Comparison of ENCODE assay signal across 8 cellular contexts in the genomic region with DNA sequence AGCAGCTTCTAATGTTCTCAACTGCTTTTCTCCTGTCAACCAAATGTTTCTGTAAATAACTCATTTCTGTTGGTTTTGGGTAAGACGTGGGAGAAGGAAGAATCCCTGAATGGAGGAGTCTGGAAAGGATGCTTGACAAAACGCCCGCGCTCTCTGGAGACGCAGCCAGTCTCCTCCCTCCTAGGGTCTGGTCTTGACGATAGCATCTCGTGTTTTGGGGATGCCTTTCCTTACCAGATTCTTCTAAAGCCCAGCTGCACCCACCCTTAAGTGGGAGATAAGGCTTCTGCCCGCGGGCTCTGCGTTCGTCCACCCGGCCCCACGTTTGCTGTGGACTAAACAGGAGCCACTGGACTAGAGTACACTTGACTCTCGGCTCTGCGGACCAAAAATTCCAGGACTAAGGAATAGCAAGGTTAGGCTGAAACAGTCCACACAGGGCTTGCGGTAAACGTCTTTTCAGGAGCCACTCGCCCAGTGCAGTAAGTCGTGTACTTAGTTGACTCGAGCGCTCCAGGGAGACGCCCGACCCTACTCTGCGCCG. TPM values are rescaled to one million over a fixed set of nuclear protein-coding genes. Genes with fewer than 3 reads are reported as not detected.
DNase-seq lines count a peak whose midpoint lies in the region; ATAC-seq and TF ChIP-seq lines count a peak whose summit lies in the region.

No MANE protein-coding gene starts in this region.

- H3K36me3 ChIP-seq in CD4-positive, alpha-beta memory T cell (ENCODE audit: insufficient read depth, low read length) = no peaks in the 10 kb centered on the region
- no peaks in the 10 kb centered on the region for H3K36me3 ChIP-seq in neural cell (ENCODE audit: insufficient read depth, low read length)

- H3K27me3 Mint-ChIP-seq in CD4-positive, alpha-beta memory T cell = no peaks in the 10 kb centered on the region
- H3K27me3 Mint-ChIP-seq in T-helper 17 cell = peaks cover 5% of the 10 kb centered on the region

- CTCF ChIA-PET in CD4-positive, alpha-beta memory T cell (lab: Charles Lee; ENCODE audit: partially characterized antibody) = interaction anchor here (1.1 to 1.7 kb wide), 3 partner anchors 16 to 41 kb away, joined by 3 to 6 read pairs (median 5); no protein-coding TSS in a partner anchor

- H3K9me2 ChIP-seq in neural cell (ENCODE audit: insufficient read depth, low read length) = no peaks in the 10 kb centered on the region

- no peak for TF ChIP-seq CTCF in fibroblast of mammary gland (conservative IDR thresholded peaks at IDR 0.05; ENCODE audit: control insufficient read depth, insufficient read depth, low read depth, low read length)
- TF ChIP-seq CTCF in neural cell (IDR thresholded peaks at IDR 0.05; ENCODE audit: poor library complexity, severe bottlenecking) = no peak

- H3K9me3 Mint-ChIP-seq in CD4-positive, alpha-beta memory T cell = no peaks in the 10 kb centered on the region

- no peak overlapping the region for H3K27ac ChIP-seq in CD4-positive, alpha-beta memory T cell (ENCODE audit: low read depth, low read length)
- H3K27ac ChIP-seq in neural cell (ENCODE audit: low read length) = peak overlapping the region; percentile 53

- H2AFZ ChIP-seq in neural cell (ENCODE audit: low read depth, low read length) = peak overlapping the region; percentile 92

- no peak for DNase-seq in CD4-positive, alpha-beta memory T cell
- DNase-seq in T-helper 17 cell = no peak
- peak; percentile 77 for DNase-seq in fibroblast of mammary gland (ENCODE audit: low read depth)
- no peak for DNase-seq in cortex of kidney (lab: John Stamatoyannopoulos, UW)
- DNase-seq in islet precursor cell = no peak
- no peak for DNase-seq in NOMO-1 treated with DMSO at 0.1 percent for 48 hours (lab: John Stamatoyannopoulos, UW; ENCODE audit: unreplicated experiment)
- no peak for DNase-seq in posterior vena cava (ENCODE audit: low spot score)

- no peak for TF ChIP-seq RAD21 in neural cell (conservative IDR thresholded peaks at IDR 0.05)

- H3K9me3 ChIP-seq in CD4-positive, alpha-beta memory T cell (ENCODE audit: control insufficient read depth in 1 of 2, low read length in 2 of 2) = no peaks in the 10 kb centered on the region
- H3K9me3 ChIP-seq in T-helper 17 cell (ENCODE audit: control insufficient read depth, low read length, poor library complexity, severe bottlenecking) (no peaks in the 10 kb centered on the region), neural cell (ENCODE audit: low read length) (no peaks in the 10 kb centered on the region)

- H3K4me1 ChIP-seq in CD4-positive, alpha-beta memory T cell (ENCODE audit: insufficient read depth, low read length) = peaks cover 20% of the 10 kb centered on the region

- H4K20me1 ChIP-seq in neural cell (ENCODE audit: insufficient read depth) = no peaks in the 10 kb centered on the region

- POLR2A ChIA-PET in CD4-positive, alpha-beta memory T cell (lab: Charles Lee; ENCODE audit: partially characterized antibody) = interaction anchor here (1.4 to 2.6 kb wide), 2 partner anchors 16 to 249 kb away, joined by 7 to 20 read pairs; a partner anchor contains a TSS

- peak overlapping the region; percentile 87 to 95 (median 89) for H3K4me3 Mint-ChIP-seq in CD4-positive, alpha-beta memory T cell
- H3K4me3 Mint-ChIP-seq in T-helper 17 cell = peak overlapping the region; percentile 96

- peak overlapping the region; percentile 75 for H3K9ac ChIP-seq in neural cell (ENCODE audit: low read length)

- H3K27ac Mint-ChIP-seq in CD4-positive, alpha-beta memory T cell = peak overlapping the region; percentile 71 to 90 (median 79)
- peak overlapping the region; percentile 93 for H3K27ac Mint-ChIP-seq in T-helper 17 cell

- no peak for TF ChIP-seq EP300 in neural cell (conservative IDR thresholded peaks at IDR 0.05; ENCODE audit: poor library complexity, severe bottlenecking)

- H3K36me3 Mint-ChIP-seq in CD4-positive, alpha-beta memory T cell = peaks cover 0 to 8% of the 10 kb centered on the region in 2 donors
- peaks cover 4% of the 10 kb centered on the region for H3K36me3 Mint-ChIP-seq in T-helper 17 cell (ENCODE audit: low read depth)

- peaks cover 6 to 28% (median 23%) of the 10 kb centered on the region in 4 donors for H3K4me1 Mint-ChIP-seq in CD4-positive, alpha-beta memory T cell
- peaks cover 11% of the 10 kb centered on the region for H3K4me1 Mint-ChIP-seq in T-helper 17 cell

- peak overlapping the region; percentile 92 for H3K4me2 ChIP-seq in neural cell (ENCODE audit: low read length)

- no peak for ATAC-seq in T-helper 17 cell

- intact Hi-C loops in CD4-positive, alpha-beta memory T cell (cut with micrococcal nuclease) = loop anchor here (2.0 to 10.0 kb wide), 3 partner anchors 17 to 249 kb away; a partner anchor contains a TSS
- intact Hi-C loops in posterior vena cava (cut with DNase I) = loop anchor here in 1 of 2 donors (5.0 kb wide), 1 partner anchor 743 kb away; no protein-coding TSS in a partner anchor

- H3K79me2 ChIP-seq in neural cell (replicated peaks; ENCODE audit: insufficient read depth, low read length) = no peaks in the 10 kb centered on the region

- H3K27me3 ChIP-seq in CD4-positive, alpha-beta memory T cell (ENCODE audit: insufficient read depth, low read length) = no peaks in the 10 kb centered on the region
- no peaks in the 10 kb centered on the region for H3K27me3 ChIP-seq in neural cell (ENCODE audit: insufficient read depth, low read depth, low read length)

- peak overlapping the region; percentile 36 to 51 for H3K4me3 ChIP-seq in CD4-positive, alpha-beta memory T cell (ENCODE audit: low read length in 2 of 2)
- H3K4me3 ChIP-seq in fibroblast of mammary gland (ENCODE audit: control insufficient read depth, low read depth, low read length) (peak overlapping the region; percentile 72), neural cell (ENCODE audit: low read length) (peak overlapping the region; percentile 93)

- H3F3A ChIP-seq in neural cell (ENCODE audit: insufficient read depth, low read length, poor library complexity, severe bottlenecking) = no peaks in the 10 kb centered on the region

TF ChIP-seq in neural cell, 6 proteins besides CTCF, POLR2A, EP300 and RAD21:
- no peak for TF ChIP-seq POLR2AphosphoS5 (IDR thresholded peaks at IDR 0.05)
- no peak for TF ChIP-seq SMC3 (conservative IDR thresholded peaks at IDR 0.05; ENCODE audit: poor library complexity)
- TF ChIP-seq, protein P1, sequence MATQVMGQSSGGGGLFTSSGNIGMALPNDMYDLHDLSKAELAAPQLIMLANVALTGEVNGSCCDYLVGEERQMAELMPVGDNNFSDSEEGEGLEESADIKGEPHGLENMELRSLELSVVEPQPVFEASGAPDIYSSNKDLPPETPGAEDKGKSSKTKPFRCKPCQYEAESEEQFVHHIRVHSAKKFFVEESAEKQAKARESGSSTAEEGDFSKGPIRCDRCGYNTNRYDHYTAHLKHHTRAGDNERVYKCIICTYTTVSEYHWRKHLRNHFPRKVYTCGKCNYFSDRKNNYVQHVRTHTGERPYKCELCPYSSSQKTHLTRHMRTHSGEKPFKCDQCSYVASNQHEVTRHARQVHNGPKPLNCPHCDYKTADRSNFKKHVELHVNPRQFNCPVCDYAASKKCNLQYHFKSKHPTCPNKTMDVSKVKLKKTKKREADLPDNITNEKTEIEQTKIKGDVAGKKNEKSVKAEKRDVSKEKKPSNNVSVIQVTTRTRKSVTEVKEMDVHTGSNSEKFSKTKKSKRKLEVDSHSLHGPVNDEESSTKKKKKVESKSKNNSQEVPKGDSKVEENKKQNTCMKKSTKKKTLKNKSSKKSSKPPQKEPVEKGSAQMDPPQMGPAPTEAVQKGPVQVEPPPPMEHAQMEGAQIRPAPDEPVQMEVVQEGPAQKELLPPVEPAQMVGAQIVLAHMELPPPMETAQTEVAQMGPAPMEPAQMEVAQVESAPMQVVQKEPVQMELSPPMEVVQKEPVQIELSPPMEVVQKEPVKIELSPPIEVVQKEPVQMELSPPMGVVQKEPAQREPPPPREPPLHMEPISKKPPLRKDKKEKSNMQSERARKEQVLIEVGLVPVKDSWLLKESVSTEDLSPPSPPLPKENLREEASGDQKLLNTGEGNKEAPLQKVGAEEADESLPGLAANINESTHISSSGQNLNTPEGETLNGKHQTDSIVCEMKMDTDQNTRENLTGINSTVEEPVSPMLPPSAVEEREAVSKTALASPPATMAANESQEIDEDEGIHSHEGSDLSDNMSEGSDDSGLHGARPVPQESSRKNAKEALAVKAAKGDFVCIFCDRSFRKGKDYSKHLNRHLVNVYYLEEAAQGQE (IDR thresholded peaks at IDR 0.05; ENCODE audit: borderline replicate concordance) = no peak
- TF ChIP-seq EZH2 (IDR thresholded peaks at IDR 0.05; ENCODE audit: borderline replicate concordance, insufficient read depth, low read length, poor library complexity, severe bottlenecking) = no peak
- no peak for TF ChIP-seq TAF1 (IDR thresholded peaks at IDR 0.05; ENCODE audit: low read depth)
- no peak for TF ChIP-seq MXI1 (conservative IDR thresholded peaks at IDR 0.05; ENCODE audit: poor library complexity, severe bottlenecking)

RNA-seq across cellular contexts. Expression of a gene that starts 0.5 kb away (rescaled TPM):
- total RNA-seq in CD4-positive, alpha-beta memory T cell = 10 to 100 TPM; 65.7 to 71.4 TPM
- 10 to 100 TPM in 1 of 2 donors, 1 to 10 TPM in 1; 7.3 to 14.8 TPM for polyA plus RNA-seq in CD4-positive, alpha-beta memory T cell
- total RNA-seq in T-helper 17 cell (1 to 10 TPM; 3.4 to 4.0 TPM), posterior vena cava (100 to 1,000 TPM; 176 to 195 TPM)
- 46.5 and 53.5 TPM in 2 replicates for polyA plus RNA-seq in neural cell
- 16.6 and 18.7 TPM in 2 replicates for polyA minus RNA-seq in neural cell

Comparison
In these comparisons a context has a peak if more than half of its experiments do, and no peak if none do; other contexts are left out.
1. RNA of a gene that starts 0.5 kb away (total RNA-seq): 176 to 195 TPM in posterior vena cava and 65.7 to 71.4 TPM in CD4-positive, alpha-beta memory T cell; 3.4 to 4.0 TPM in T-helper 17 cell; every median in the first group is over 10 times any median in the second.
2. Peak in every context shown above with its lines, with median percentiles within 50 percentile points of each other: H3K4me3 ChIP-seq.